Comparison of ENCODE assay signal across 34 cellular contexts in genomic region chr6:26398555-26398954, GRCh38.
"Had no signal": no experiment of that assay in that cellular context is flagged by ENCODE, and none has a peak within 500 bp of the region (broad histone marks: within the 10 kb centered on the region; RNA-seq: fewer than 3 reads in every experiment).

No MANE protein-coding gene starts in this region.

- FAIRE-seq: bronchial epithelial cell had no signal

- H3K9me3 ChIP-seq: MG63, SJCRH30 had no signal

- DNase-seq: activated CD4-positive, alpha-beta memory T cell treated with anti-CD3 and anti-CD28 coated beads, Interleukin-2, amount 10 ng/mL, durations not matched to agents 7 days and 5 days; activated CD4-positive, alpha-beta T cell treated with anti-CD3 and anti-CD28 coated beads for 1 hour; activated CD4-positive, alpha-beta T cell treated with anti-CD3 and anti-CD28 coated beads for 48 hours; activated CD4-positive, CD25-positive, alpha-beta regulatory T cell; activated CD8-positive, alpha-beta memory T cell treated with anti-CD3 and anti-CD28 coated beads for 24 hours; activated CD8-positive, alpha-beta memory T cell treated with anti-CD3 and anti-CD28 coated beads, Interleukin-2, amount 10 ng/mL, durations not matched to agents 7 days and 5 days; activated CD8-positive, alpha-beta memory T cell treated with anti-CD3 and anti-CD28 coated beads, Interleukin-2, amount 50 U/mL, for 48 hours; activated effector memory CD4-positive, alpha-beta T cell treated with Interleukin-2 at 50 U/mL for 16 hours; activated naive CD4-positive, alpha-beta T cell treated with anti-CD3 and anti-CD28 coated beads, Interleukin-2, amount 10 ng/mL, durations not matched to agents 7 days and 5 days; activated naive CD8-positive, alpha-beta T cell treated with anti-CD3 and anti-CD28 coated beads, Interleukin-2, amount 50 U/mL, for 24 hours; activated T-cell treated with anti-CD3 and anti-CD28 coated beads, Interleukin-2, amount 50 U/mL, for 48 hours; anterior cingulate cortex; caudate nucleus; cerebellar nuclear complex; Kasumi-1; MG63; NCI-H1048; NCI-H1105 treated with DMSO at 0.1 percent for 48 hours; NCI-H1436; NCI-H1694; NCI-H1930; NCI-H2081 treated with DMSO at 0.1 percent for 48 hours; NCI-H226; NCI-H446 treated with DMSO at 0.1 percent for 48 hours; NCI-H524; NCI-H69; NCI-H82; SHP77; SJCRH30; T1000; WERI-Rb-1 had no signal

- H3K27ac ChIP-seq: SJCRH30, SK-N-MC, WERI-Rb-1 had no signal

- H3K27me3 ChIP-seq: MG63, SJCRH30 had no signal

- ATAC-seq: activated CD8-positive, alpha-beta memory T cell treated with anti-CD3 and anti-CD28 coated beads, Interleukin-2, amount 10 ng/mL, durations not matched to agents 7 days and 5 days; activated naive CD8-positive, alpha-beta T cell treated with anti-CD3 and anti-CD28 coated beads, Interleukin-2, amount 50 U/mL, for 24 hours; Panc1 had no signal

- H3K4me3 ChIP-seq: MG63, SJCRH30, SK-N-MC had no signal

- H3K36me3 ChIP-seq: MG63, SJCRH30, WERI-Rb-1 had no signal
